In the genomic region with DNA sequence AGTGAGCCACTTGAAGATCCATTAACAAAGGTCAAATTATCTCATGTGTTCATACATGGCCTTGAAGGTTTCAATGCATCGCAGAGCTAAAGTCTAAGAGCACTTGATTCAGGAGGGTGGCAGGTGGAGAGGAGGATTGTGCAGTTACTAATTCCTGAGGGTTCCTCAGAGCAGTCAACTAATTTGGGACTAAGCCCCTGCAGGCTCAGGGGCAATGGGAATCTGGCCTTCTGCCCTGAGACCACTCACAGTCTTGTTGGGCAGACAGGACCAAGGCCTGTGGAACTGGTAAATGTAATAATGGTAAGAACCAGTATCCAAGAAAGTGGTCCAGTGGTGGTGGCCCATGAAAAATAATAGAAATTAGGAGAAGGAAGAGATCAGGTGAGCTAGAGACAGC, we compare ENCODE assay signal across 27 cellular contexts.
"Had no signal": no experiment of that assay in that cellular context is flagged by ENCODE, and none has a peak within 500 bp of the region (broad histone marks: within the 10 kb centered on the region; RNA-seq: fewer than 3 reads in every experiment).

No MANE protein-coding gene starts in this region.

- H2AFZ ChIP-seq: neural progenitor cell had no signal

- H3K4me2 ChIP-seq: neural progenitor cell had no signal

- H3K4me3 ChIP-seq: left ventricle myocardium inferior, lung, neural progenitor cell, pancreas, prostate gland, skin epidermis, stomach, testis, thyroid gland, transverse colon, upper lobe of left lung had no signal

- H3K9me3 ChIP-seq: left ventricle myocardium inferior, neutrophil, pancreas, prostate gland, testis, thyroid gland, transverse colon, upper lobe of left lung had no signal

- H3K27me3 ChIP-seq: neural progenitor cell, pancreas, testis, thyroid gland, upper lobe of left lung had no signal

- H3K9ac ChIP-seq: neural progenitor cell had no signal

- H3K4me1 ChIP-seq: left ventricle myocardium inferior, neural progenitor cell, pancreas, prostate gland, stomach, testis, thyroid gland, transverse colon, upper lobe of left lung had no signal

- DNase-seq: hypothalamus; immature natural killer cell; left ventricle myocardium inferior; mesendoderm; naive B cell; natural killer cell; nephron progenitor cell; occipital lobe; pancreas; retina; right cardiac atrium; stimulated activated CD4-positive, alpha-beta T cell treated with anti-CD3 and anti-CD28 coated beads, Interleukin-12 subunit alpha, Interleukin-12 subunit beta, amount 100 ng/mL, for 4 hours; stimulated activated CD4-positive, alpha-beta T cell treated with anti-CD3 and anti-CD28 coated beads, Interleukin-15, amount 100 ng/mL, for 24 hours; stimulated activated CD4-positive, alpha-beta T cell treated with anti-CD3 and anti-CD28 coated beads, Interleukin-2, amount 100 ng/mL, for 24 hours; stimulated activated CD4-positive, alpha-beta T cell treated with anti-CD3 and anti-CD28 coated beads, Interleukin-4, amount 100 ng/mL, for 1 hour; stimulated activated naive B cell treated with anti-CD40 and anti-IgM and Interleukin-4, amounts not matched to agents 10 μg/mL and 1 μg/mL and 100 μg/mL, for 72 hours; stimulated activated naive CD8-positive, alpha-beta T cell treated with anti-CD3 and anti-CD28 coated beads, Interleukin-15, Interleukin-2, amounts not matched to agents 100 U/mL and 50 U/mL, for 24 hours; stomach; testis; thyroid gland; transverse colon; upper lobe of left lung had no signal

- H3K27ac ChIP-seq: left ventricle myocardium inferior, neural progenitor cell, neutrophil, pancreas, prostate gland, skin epidermis, stomach, testis, thyroid gland, transverse colon, upper lobe of left lung had no signal

- H3K36me3 ChIP-seq: left ventricle myocardium inferior, neural progenitor cell, neutrophil, pancreas, prostate gland, stomach, thyroid gland, transverse colon, upper lobe of left lung had no signal
